In genomic region chr11:5684627-5685362, GRCh38 we compare ENCODE assay signal across 8 cellular contexts. TPM values are rescaled to one million over a fixed set of nuclear protein-coding genes. Genes with fewer than 3 reads are reported as not detected.
DNase-seq lines count a peak whose midpoint lies in the region; ATAC-seq and TF ChIP-seq lines count a peak whose summit lies in the region.

Gene TRIM5 (minus strand): TSS chr11:5685074. CDS start chr11:5680177, 4,897 bp downstream.

- peaks cover 30% of the 10 kb centered on the region for H3K4me1 Mint-ChIP-seq in neural crest cell

- CTCF ChIA-PET in AG04449 (lab: Yijun Ruan, JAX) (interaction anchor here (0.7 to 2.2 kb wide), 13 partner anchors 10 to 132 kb away, joined by 3 to 9 read pairs (median 4); no protein-coding TSS in a partner anchor), RWPE1 (lab: Yijun Ruan, JAX) (interaction anchor here (0.5 to 1.0 kb wide), 5 partner anchors 8 to 1512 kb away, joined by 3 to 7 read pairs (median 3); no protein-coding TSS in a partner anchor)

- H3K27ac ChIP-seq in RWPE1 (peak within 1 kb of the TSS; percentile 86), stomach smooth muscle (ENCODE audit: low read length) (peak within 1 kb of the TSS; percentile 62)

- peak within 1 kb of the TSS; percentile 96 for H3K4me3 Mint-ChIP-seq in neural crest cell

- peak within 1 kb of the TSS; percentile 100 for H3K27ac Mint-ChIP-seq in neural crest cell (ENCODE audit: unreplicated experiment)

- DNase-seq in AG04449 (ENCODE audit: low read depth, low spot score) (peak; percentile 91), RWPE1 (ENCODE audit: low spot score) (peak; percentile 97), fibroblast of the conjunctiva (ENCODE audit: low read depth) (peak; percentile 85), neural crest cell (ENCODE audit: low read depth, low spot score) (peak; percentile 65)
- peak; percentile 62 for DNase-seq in activated effector memory CD4-positive, alpha-beta T cell treated with Interleukin-2 at 50 U/mL for 16 hours

- peaks cover 3% of the 10 kb centered on the region for H3K9me3 Mint-ChIP-seq in neural crest cell

- ATAC-seq in GM18870 (IDR thresholded peaks at IDR 0.05; ENCODE audit: unreplicated experiment) (peak; percentile 66), HG03135 (IDR thresholded peaks at IDR 0.05; ENCODE audit: unreplicated experiment) (peak; percentile 64)

- POLR2A ChIA-PET in AG04449 (lab: Yijun Ruan, JAX): interaction anchor here (1.5 kb wide), 1 partner anchor 65 kb away, joined by 9 read pairs; no protein-coding TSS in a partner anchor
- POLR2A ChIA-PET in RWPE1 (lab: Yijun Ruan, JAX; ENCODE audit: low non-redundant PET): interaction anchor here (0.8 kb wide), 1 partner anchor 64 kb away, joined by 4 read pairs; no protein-coding TSS in a partner anchor

- H3K9ac ChIP-seq in stomach smooth muscle (ENCODE audit: low read length in 2 of 2): peak within 1 kb of the TSS; percentile 73 to 83

- TF ChIP-seq CTCF in AG04449 (IDR thresholded peaks at IDR 0.05; ENCODE audit: insufficient read depth, low read length, missing control alignments) (peak; percentile 62), RWPE1 (conservative IDR thresholded peaks at IDR 0.05; ENCODE audit: low read depth) (peak; percentile 74), neural crest cell (conservative IDR thresholded peaks at IDR 0.05) (peak; percentile 69)

- H3K4me3 ChIP-seq in AG04449 (ENCODE audit: low read depth, low read length) (peak within 1 kb of the TSS; percentile 63), stomach smooth muscle (ENCODE audit: low read length in 2 of 2) (peak within 1 kb of the TSS; percentile 64 to 81)

- no peaks in the 10 kb centered on the region for H3K27me3 ChIP-seq in stomach smooth muscle (ENCODE audit: control insufficient read depth in 1 of 2, insufficient read depth in 2 of 2, low read length in 2 of 2)

- peaks cover 15% of the 10 kb centered on the region for H3K4me1 ChIP-seq in stomach smooth muscle (ENCODE audit: control insufficient read depth, insufficient read depth, low read length)

- H3K36me3 Mint-ChIP-seq in neural crest cell (ENCODE audit: low read depth): peaks cover 30% of the 10 kb centered on the region

- peaks cover 0 to 1% of the 10 kb centered on the region in 2 donors for H3K36me3 ChIP-seq in stomach smooth muscle (ENCODE audit: control insufficient read depth in 2 of 2, insufficient read depth in 2 of 2, low read length in 2 of 2)

- no peaks in the 10 kb centered on the region for H3K27me3 Mint-ChIP-seq in neural crest cell (ENCODE audit: low read depth)

- H3K9me3 ChIP-seq in stomach smooth muscle (ENCODE audit: control insufficient read depth in 2 of 2, low read length in 2 of 2): no peaks in the 10 kb centered on the region

RNA-seq across cellular contexts. Expression of gene TRIM5, which starts in this region (rescaled TPM):
- 32.7 and 34.0 TPM in 2 replicates for total RNA-seq in neural crest cell

Comparison
In these comparisons a context has a peak if more than half of its experiments do, and no peak if none do; other contexts are left out.
1. Peak in every context shown above with its lines: DNase-seq, ATAC-seq, H3K4me3 ChIP-seq and H3K27ac ChIP-seq.